ENCODE assay signal across 16 cellular contexts in genomic region chrX:108348525-108348924, GRCh38.
DNase-seq lines count a peak whose midpoint lies in the region; ATAC-seq, FAIRE-seq and TF ChIP-seq lines count a peak whose summit lies in the region.
"Had no signal": no experiment of that assay in that cellular context is flagged by ENCODE, and none has a peak within 500 bp of the region (broad histone marks: within the 10 kb centered on the region; RNA-seq: fewer than 3 reads in every experiment).

No MANE protein-coding gene starts in this region.

- H3K36me3 ChIP-seq in heart right ventricle (no peaks in the 10 kb centered on the region), neural progenitor cell (no peaks in the 10 kb centered on the region)

- H3K36me3 Mint-ChIP-seq in neural progenitor cell, result peaks cover 15% of the 10 kb centered on the region

- peaks cover 3% of the 10 kb centered on the region for H3K79me2 ChIP-seq in neural progenitor cell (ENCODE audit: low read depth)

- H3K4me1 Mint-ChIP-seq in neural progenitor cell, result peaks cover 87% of the 10 kb centered on the region
- H3K4me1 Mint-ChIP-seq: B cell had no signal

- peak overlapping the region; percentile 95 for H3K27ac Mint-ChIP-seq in neural progenitor cell
- H3K27ac Mint-ChIP-seq: B cell; CD4-positive, alpha-beta T cell had no signal

- ATAC-seq in heart right ventricle, result peak in 6 of 8 donors; percentile 23 to 73 (median 62)
- no peak for ATAC-seq in left cardiac atrium
- ATAC-seq in HG03469 (IDR thresholded peaks at IDR 0.05; ENCODE audit: unreplicated experiment), result no peak
- ATAC-seq in GM18502 (IDR thresholded peaks at IDR 0.05; ENCODE audit: poor library complexity, unreplicated experiment), result no peak
- ATAC-seq in GM21786 (IDR thresholded peaks at IDR 0.05; ENCODE audit: unreplicated experiment), result no peak
- ATAC-seq: GM12878, HepG2 had no signal

- no peaks in the 10 kb centered on the region for H4K20me1 ChIP-seq in neural progenitor cell (ENCODE audit: low read depth)

- H3K9me3 ChIP-seq in heart right ventricle (no peaks in the 10 kb centered on the region), neural progenitor cell (ENCODE audit: low read depth) (no peaks in the 10 kb centered on the region)

- peaks cover 2% of the 10 kb centered on the region for H3K27me3 Mint-ChIP-seq in neural progenitor cell (ENCODE audit: insufficient read depth, low read depth)
- H3K27me3 Mint-ChIP-seq: B cell; CD4-positive, alpha-beta T cell had no signal

- H3K4me1 ChIP-seq in heart right ventricle, result peaks cover 0 to 5% (median 0%) of the 10 kb centered on the region in 9 donors
- H3K4me1 ChIP-seq in neural progenitor cell, result peaks cover 68% of the 10 kb centered on the region

- H3K4me3 ChIP-seq in heart right ventricle (no peak overlapping the region), neural progenitor cell (no peak overlapping the region)
- H3K4me3 ChIP-seq: GM12878, GM23338 had no signal

- intact Hi-C loops in heart right ventricle (cut with DNase I), result no loop called here
- intact Hi-C loops in left cardiac atrium (cut with DNase I), result no loop called here

- WGBS in heart right ventricle, 2 donors, result 35% methylated on average over 1 of the region's 1 CpG

- H3K9me3 Mint-ChIP-seq in neural progenitor cell, result peaks cover 3% of the 10 kb centered on the region
- H3K9me3 Mint-ChIP-seq: CD4-positive, alpha-beta T cell; GM23338 had no signal

- TF ChIP-seq CTCF in heart right ventricle (IDR thresholded peaks at IDR 0.05), result no peak
- no peak for TF ChIP-seq CTCF in neural progenitor cell (IDR thresholded peaks at IDR 0.05)

- H3K9ac ChIP-seq in neural progenitor cell, result no peak overlapping the region

- H3K4me3 Mint-ChIP-seq in neural progenitor cell, result peak overlapping the region; percentile 46
- H3K4me3 Mint-ChIP-seq: B cell; CD4-positive, alpha-beta T cell; GM23338 had no signal

- H2AFZ ChIP-seq in neural progenitor cell (replicated peaks), result no peak overlapping the region
- H2AFZ ChIP-seq: GM23338 had no signal

- FAIRE-seq in colon (lab: Jason Lieb, UNC), result peak; percentile 73
- FAIRE-seq: A204.1, GM12878, HepG2 had no signal

- H3K27ac ChIP-seq in heart right ventricle (peak overlapping the region in 1 of 10 donors; percentile 22), neural progenitor cell (no peak overlapping the region)

- DNase-seq in heart right ventricle (peak in 1 of 2 donors; percentile 26), left cardiac atrium (no peak), lung microvascular endothelial cell (ENCODE audit: low read depth in 2 of 2) (peak; percentile 1 to 4), neural progenitor cell (ENCODE audit: low spot score) (no peak)
- DNase-seq: C1 segment of cervical spinal cord; CD4-positive, alpha-beta T cell; DMS79 had no signal

- H3K4me2 ChIP-seq in neural progenitor cell, result no peak overlapping the region
- H3K4me2 ChIP-seq: GM23338 had no signal

- peaks cover 37% of the 10 kb centered on the region for H3F3A ChIP-seq in neural progenitor cell (ENCODE audit: low read depth)

- H3K27me3 ChIP-seq in heart right ventricle, result peaks cover 0 to 58% (median 0%) of the 10 kb centered on the region in 7 donors
- no peaks in the 10 kb centered on the region for H3K27me3 ChIP-seq in neural progenitor cell

Comparison
In these comparisons a context has a peak if more than half of its experiments do, and no peak if none do; other contexts are left out.
1. ATAC-seq: peak in heart right ventricle (6 of 8); none in left cardiac atrium (0 of 2), HG03469 (single experiment), GM18502 (single experiment) and GM21786 (single experiment).
2. DNase-seq: peak in lung microvascular endothelial cell (2 of 2); none in left cardiac atrium (single experiment) and neural progenitor cell (single experiment).